Comparison of ENCODE assay signal across 9 cellular contexts in the genomic region with DNA sequence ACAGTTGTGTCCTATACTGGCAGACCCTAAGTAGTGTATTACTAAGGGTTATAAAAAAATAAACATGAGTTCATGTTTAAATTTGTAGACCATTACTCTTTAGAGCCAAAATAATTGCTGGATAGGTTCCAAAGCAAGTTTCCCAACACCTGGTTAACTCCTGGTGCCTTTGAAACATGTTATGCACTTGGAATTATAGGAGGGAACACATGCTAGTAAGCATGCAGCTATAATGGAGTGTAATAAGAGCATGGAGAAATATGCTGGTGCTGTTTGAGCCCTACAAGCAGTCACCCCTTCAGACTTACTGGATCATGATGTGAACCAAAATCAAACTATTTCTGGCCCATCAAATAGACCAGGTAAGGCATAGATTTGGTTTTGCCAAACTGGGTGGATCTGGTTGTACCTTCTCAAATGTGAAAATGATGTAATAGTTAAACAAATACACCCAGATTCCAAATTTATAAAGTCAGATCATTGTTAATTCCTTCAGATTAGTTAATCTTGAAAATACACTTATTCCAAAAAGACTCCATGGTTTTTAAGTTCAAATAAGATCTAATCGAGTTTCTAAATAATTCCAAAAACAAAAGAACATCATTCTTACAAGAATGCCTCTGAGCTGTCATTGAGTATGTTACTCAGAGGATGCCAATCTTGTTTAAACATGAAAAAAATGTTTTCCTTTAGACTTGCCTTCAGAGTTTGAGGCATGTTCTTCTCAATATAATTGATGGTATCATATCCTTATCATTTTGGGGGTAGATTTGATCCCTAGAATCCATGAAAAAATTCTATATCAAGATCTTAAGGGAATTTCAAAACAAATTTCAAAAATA.
"Had no signal": no experiment of that assay in that cellular context is flagged by ENCODE, and none has a peak within 500 bp of the region (broad histone marks: within the 10 kb centered on the region; RNA-seq: fewer than 3 reads in every experiment).

No MANE protein-coding gene starts in this region.

- H3K9me3 ChIP-seq: ovary, thyroid gland had no signal

- DNase-seq: activated CD4-positive, alpha-beta memory T cell treated with anti-CD3 and anti-CD28 coated beads, Interleukin-2, amount 10 ng/mL, durations not matched to agents 7 days and 5 days; activated naive CD8-positive, alpha-beta T cell treated with anti-CD3 and anti-CD28 coated beads, Interleukin-2, amount 10 ng/mL, durations not matched to agents 7 days and 5 days; activated T-cell treated with anti-CD3 and anti-CD28 coated beads, Interleukin-2, amount 50 U/mL, for 72 hours; anterior cingulate cortex; kidney; ovary; small intestine; T-helper 9 cell; thyroid gland had no signal

- H3K4me3 ChIP-seq: ovary, thyroid gland had no signal

- H3K27ac ChIP-seq: ovary, thyroid gland had no signal

- ATAC-seq: activated T-cell treated with anti-CD3 and anti-CD28 coated beads, Interleukin-2, amount 50 U/mL, for 72 hours had no signal

- H3K27me3 ChIP-seq: ovary, thyroid gland had no signal

- H3K36me3 ChIP-seq: ovary, thyroid gland had no signal
